3 cellular contexts compared by ENCODE assay signal in the genomic region with DNA sequence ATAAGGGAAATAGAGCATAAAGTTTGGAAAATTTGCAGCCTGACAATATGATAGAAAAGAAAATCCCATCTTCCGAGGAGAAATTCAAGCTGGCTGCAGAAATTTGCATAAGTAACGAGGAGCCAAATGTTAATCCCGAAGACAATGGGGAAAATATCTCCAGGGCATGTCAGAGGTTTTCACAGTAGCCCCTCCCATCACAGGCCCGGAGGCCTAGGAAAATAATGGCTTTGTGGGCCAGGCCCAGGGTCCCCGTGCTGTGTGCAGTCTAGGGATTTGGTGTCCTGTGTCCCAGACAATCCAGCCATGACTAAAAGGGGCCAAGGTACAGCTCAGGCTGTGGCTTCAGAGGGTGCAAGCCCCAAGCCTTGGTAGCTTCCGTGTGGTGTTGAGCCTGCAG. TPM values are rescaled to one million over a fixed set of nuclear protein-coding genes. Genes with fewer than 3 reads are reported as not detected.
"Had no signal": no experiment of that assay in that cellular context is flagged by ENCODE, and none has a peak within 500 bp of the region (broad histone marks: within the 10 kb centered on the region; RNA-seq: fewer than 3 reads in every experiment).

No MANE protein-coding gene starts in this region.

RNA-seq across cellular contexts. Expression of gene KCNK13, which starts 27.7 kb away (rescaled TPM):
- total RNA-seq: GM23248, HT-29, IMR-90 had no signal
- polyA plus RNA-seq: GM23248, IMR-90 had no signal
